In the genomic region with DNA sequence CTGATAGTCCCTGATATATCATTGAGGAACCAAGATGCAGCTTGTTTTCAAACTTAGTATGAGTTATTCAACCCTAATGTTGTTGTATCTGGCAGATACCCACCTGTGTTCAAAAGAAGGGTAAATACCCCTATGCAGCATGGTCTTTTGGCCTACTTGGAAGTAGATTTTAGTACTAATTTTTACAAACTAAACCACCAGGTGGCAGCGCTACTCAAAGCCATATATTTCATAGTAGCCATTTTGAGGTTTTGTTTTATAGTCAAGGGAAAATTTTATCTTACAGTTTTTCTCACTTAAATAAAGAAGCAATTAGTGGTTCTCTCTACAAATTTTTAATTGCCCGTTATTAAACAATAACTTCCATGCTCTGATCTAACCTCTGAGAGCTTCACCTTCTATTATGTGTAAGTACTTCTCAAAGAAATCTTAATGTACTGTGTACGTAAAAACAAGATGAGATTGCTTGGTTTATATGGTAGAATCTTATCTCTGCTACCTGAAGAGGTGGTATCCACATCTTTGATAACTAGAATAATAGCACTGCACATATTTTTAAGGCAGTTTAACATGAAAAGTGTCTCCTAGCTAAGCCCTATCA, we compare ENCODE assay signal across 8 cellular contexts. TPM values are rescaled to one million over a fixed set of nuclear protein-coding genes. Genes with fewer than 3 reads are reported as not detected.
DNase-seq lines count a peak whose midpoint lies in the region; ATAC-seq lines count a peak whose summit lies in the region.

No MANE protein-coding gene starts in this region.

- no peaks in the 10 kb centered on the region for H3K9me3 Mint-ChIP-seq in activated naive CD8-positive, alpha-beta T cell treated with anti-CD3 and anti-CD28 coated beads, Interleukin-2, amount 50 U/mL, for 24 hours
- H3K9me3 Mint-ChIP-seq in immature natural killer cell: peaks cover 0 to 2% (median 0%) of the 10 kb centered on the region in 6 donors

- H3K27ac Mint-ChIP-seq in activated naive CD8-positive, alpha-beta T cell treated with anti-CD3 and anti-CD28 coated beads, Interleukin-2, amount 50 U/mL, for 24 hours: no peak overlapping the region
- H3K27ac Mint-ChIP-seq in immature natural killer cell: no peak overlapping the region

- ATAC-seq in GM18870 (IDR thresholded peaks at IDR 0.05; ENCODE audit: unreplicated experiment): peak; percentile 84
- ATAC-seq in activated naive CD8-positive, alpha-beta T cell treated with anti-CD3 and anti-CD28 coated beads, Interleukin-2, amount 50 U/mL, for 24 hours: no peak
- ATAC-seq in HG03469 (IDR thresholded peaks at IDR 0.05; ENCODE audit: unreplicated experiment): no peak

- DNase-seq in Ammon's horn (ENCODE audit: low spot score) (peak; percentile 27), Kasumi-1 (lab: John Stamatoyannopoulos, UW) (peak; percentile 67 to 77), RKO (ENCODE audit: low spot score) (peak; percentile 68), immature natural killer cell (peak in 2 of 3 donors; percentile 2 to 17)
- peak; percentile 39 for DNase-seq in activated naive CD8-positive, alpha-beta T cell treated with anti-CD3 and anti-CD28 coated beads, Interleukin-2, amount 50 U/mL, for 24 hours
- peak; percentile 10 to 32 for DNase-seq in stimulated activated CD4-positive, alpha-beta T cell treated with anti-CD3 and anti-CD28 coated beads, Interleukin-4, amount 100 ng/mL, for 48 hours (ENCODE audit: low read depth in 2 of 2)

- no peaks in the 10 kb centered on the region for H3K4me1 Mint-ChIP-seq in activated naive CD8-positive, alpha-beta T cell treated with anti-CD3 and anti-CD28 coated beads, Interleukin-2, amount 50 U/mL, for 24 hours
- H3K4me1 Mint-ChIP-seq in immature natural killer cell: no peaks in the 10 kb centered on the region

- no peak overlapping the region for H3K4me3 Mint-ChIP-seq in activated naive CD8-positive, alpha-beta T cell treated with anti-CD3 and anti-CD28 coated beads, Interleukin-2, amount 50 U/mL, for 24 hours
- H3K4me3 Mint-ChIP-seq in immature natural killer cell: no peak overlapping the region

- no peaks in the 10 kb centered on the region for H3K27me3 Mint-ChIP-seq in activated naive CD8-positive, alpha-beta T cell treated with anti-CD3 and anti-CD28 coated beads, Interleukin-2, amount 50 U/mL, for 24 hours
- H3K27me3 Mint-ChIP-seq in immature natural killer cell (ENCODE audit: low read depth in 3 of 3): no peaks in the 10 kb centered on the region

- H3K36me3 Mint-ChIP-seq in activated naive CD8-positive, alpha-beta T cell treated with anti-CD3 and anti-CD28 coated beads, Interleukin-2, amount 50 U/mL, for 24 hours (ENCODE audit: low read depth): peaks cover 9% of the 10 kb centered on the region
- peaks cover 5 to 15% (median 6%) of the 10 kb centered on the region in 3 donors for H3K36me3 Mint-ChIP-seq in immature natural killer cell

RNA-seq across cellular contexts. Expression of gene MLF1, which starts 31.5 kb away (rescaled TPM):
- polyA plus RNA-seq in immature natural killer cell: 1 to 10 TPM in 2 of 3 donors, not detected in 1; 2.3 to 6.6 TPM

Comparison
In these comparisons a context has a peak if more than half of its experiments do, and no peak if none do; other contexts are left out.
1. DNase-seq: peak in every context shown above with its lines; median percentile 72 in Kasumi-1; 68 in RKO; 39 in activated naive CD8-positive, alpha-beta T cell treated with anti-CD3 and anti-CD28 coated beads, Interleukin-2, amount 50 U/mL, for 24 hours; 27 in Ammon's horn; 21 in stimulated activated CD4-positive, alpha-beta T cell treated with anti-CD3 and anti-CD28 coated beads, Interleukin-4, amount 100 ng/mL, for 48 hours; 10 in immature natural killer cell.